8 cellular contexts compared by ENCODE assay signal in genomic region chr19:5131031-5131865, GRCh38.
DNase-seq lines count a peak whose midpoint lies in the region; ATAC-seq lines count a peak whose summit lies in the region.

No MANE protein-coding gene starts in this region.

- no peaks in the 10 kb centered on the region for H3K9me3 Mint-ChIP-seq in activated CD4-positive, alpha-beta memory T cell treated with anti-CD3 and anti-CD28 coated beads for 36 hours
- no peaks in the 10 kb centered on the region for H3K9me3 Mint-ChIP-seq in activated CD4-positive, alpha-beta memory T cell treated with anti-CD3 and anti-CD28 coated beads, Interleukin-2, amount 10 ng/mL, durations not matched to agents 7 days and 5 days
- no peaks in the 10 kb centered on the region for H3K9me3 Mint-ChIP-seq in stimulated activated naive CD8-positive, alpha-beta T cell treated with anti-CD3 and anti-CD28 coated beads, Interleukin-15, amount 100 ng/mL, for 72 hours

- intact Hi-C loops in activated CD4-positive, alpha-beta memory T cell treated with anti-CD3 and anti-CD28 coated beads for 36 hours (cut with micrococcal nuclease), result no loop called here

- ATAC-seq in HG02981 (IDR thresholded peaks at IDR 0.05; ENCODE audit: unreplicated experiment), result peak; percentile 31
- ATAC-seq in stimulated activated naive CD8-positive, alpha-beta T cell treated with anti-CD3 and anti-CD28 coated beads, Interleukin-15, amount 100 ng/mL, for 72 hours, result peak; percentile 39

- CTCF ChIA-PET in activated CD4-positive, alpha-beta memory T cell treated with anti-CD3 and anti-CD28 coated beads for 36 hours (lab: Charles Lee), result no interaction called here
- CTCF ChIA-PET in activated CD4-positive, alpha-beta memory T cell treated with anti-CD3 and anti-CD28 coated beads, Interleukin-2, amount 10 ng/mL, durations not matched to agents 7 days and 5 days (lab: Charles Lee), result no interaction called here

- POLR2A ChIA-PET in activated CD4-positive, alpha-beta memory T cell treated with anti-CD3 and anti-CD28 coated beads for 36 hours (lab: Charles Lee), result no interaction called here
- POLR2A ChIA-PET in activated CD4-positive, alpha-beta memory T cell treated with anti-CD3 and anti-CD28 coated beads, Interleukin-2, amount 10 ng/mL, durations not matched to agents 7 days and 5 days (lab: Charles Lee), result no interaction called here

- DNase-seq in activated CD4-positive, alpha-beta memory T cell treated with anti-CD3 and anti-CD28 coated beads for 36 hours, result no peak
- DNase-seq in activated CD4-positive, alpha-beta memory T cell treated with anti-CD3 and anti-CD28 coated beads, Interleukin-2, amount 10 ng/mL, durations not matched to agents 7 days and 5 days, result no peak
- peak; percentile 53 to 60 for DNase-seq in activated T-cell treated with anti-CD3 and anti-CD28 coated beads, Interleukin-2, amount 50 U/mL, for 48 hours
- DNase-seq in stimulated activated naive CD8-positive, alpha-beta T cell treated with anti-CD3 and anti-CD28 coated beads, Interleukin-15, amount 100 ng/mL, for 72 hours, result peak; percentile 33 to 53
- DNase-seq in NCI-H2196 treated with DMSO at 0.1 percent for 48 hours (lab: John Stamatoyannopoulos, UW; ENCODE audit: unreplicated experiment), result no peak
- no peak for DNase-seq in cerebellum (ENCODE audit: low spot score)
- DNase-seq in NCI-H2029 treated with DMSO at 0.1 percent for 48 hours (lab: John Stamatoyannopoulos, UW), result no peak

- peak overlapping the region; percentile 31 for H3K27ac Mint-ChIP-seq in activated CD4-positive, alpha-beta memory T cell treated with anti-CD3 and anti-CD28 coated beads for 36 hours
- H3K27ac Mint-ChIP-seq in activated CD4-positive, alpha-beta memory T cell treated with anti-CD3 and anti-CD28 coated beads, Interleukin-2, amount 10 ng/mL, durations not matched to agents 7 days and 5 days, result no peak overlapping the region
- peak overlapping the region; percentile 95 to 97 for H3K27ac Mint-ChIP-seq in stimulated activated naive CD8-positive, alpha-beta T cell treated with anti-CD3 and anti-CD28 coated beads, Interleukin-15, amount 100 ng/mL, for 72 hours

- H3K4me3 Mint-ChIP-seq in activated CD4-positive, alpha-beta memory T cell treated with anti-CD3 and anti-CD28 coated beads for 36 hours, result no peak overlapping the region
- no peak overlapping the region for H3K4me3 Mint-ChIP-seq in activated CD4-positive, alpha-beta memory T cell treated with anti-CD3 and anti-CD28 coated beads, Interleukin-2, amount 10 ng/mL, durations not matched to agents 7 days and 5 days
- peak overlapping the region; percentile 84 to 97 for H3K4me3 Mint-ChIP-seq in stimulated activated naive CD8-positive, alpha-beta T cell treated with anti-CD3 and anti-CD28 coated beads, Interleukin-15, amount 100 ng/mL, for 72 hours

- peaks cover 7% of the 10 kb centered on the region for H3K36me3 Mint-ChIP-seq in activated CD4-positive, alpha-beta memory T cell treated with anti-CD3 and anti-CD28 coated beads for 36 hours
- H3K36me3 Mint-ChIP-seq in activated CD4-positive, alpha-beta memory T cell treated with anti-CD3 and anti-CD28 coated beads, Interleukin-2, amount 10 ng/mL, durations not matched to agents 7 days and 5 days (ENCODE audit: low read depth), result no peaks in the 10 kb centered on the region

- no peaks in the 10 kb centered on the region for H3K27me3 Mint-ChIP-seq in activated CD4-positive, alpha-beta memory T cell treated with anti-CD3 and anti-CD28 coated beads for 36 hours
- no peaks in the 10 kb centered on the region for H3K27me3 Mint-ChIP-seq in activated CD4-positive, alpha-beta memory T cell treated with anti-CD3 and anti-CD28 coated beads, Interleukin-2, amount 10 ng/mL, durations not matched to agents 7 days and 5 days
- no peaks in the 10 kb centered on the region for H3K27me3 Mint-ChIP-seq in stimulated activated naive CD8-positive, alpha-beta T cell treated with anti-CD3 and anti-CD28 coated beads, Interleukin-15, amount 100 ng/mL, for 72 hours

- peaks cover 8% of the 10 kb centered on the region for H3K4me1 Mint-ChIP-seq in activated CD4-positive, alpha-beta memory T cell treated with anti-CD3 and anti-CD28 coated beads for 36 hours (ENCODE audit: low read depth)
- peaks cover 7% of the 10 kb centered on the region for H3K4me1 Mint-ChIP-seq in activated CD4-positive, alpha-beta memory T cell treated with anti-CD3 and anti-CD28 coated beads, Interleukin-2, amount 10 ng/mL, durations not matched to agents 7 days and 5 days
- H3K4me1 Mint-ChIP-seq in stimulated activated naive CD8-positive, alpha-beta T cell treated with anti-CD3 and anti-CD28 coated beads, Interleukin-15, amount 100 ng/mL, for 72 hours, result peaks cover 90% of the 10 kb centered on the region

Comparison
In these comparisons a context has a peak if more than half of its experiments do, and no peak if none do; other contexts are left out.
1. DNase-seq: peak in activated T-cell treated with anti-CD3 and anti-CD28 coated beads, Interleukin-2, amount 50 U/mL, for 48 hours (2 of 2) and stimulated activated naive CD8-positive, alpha-beta T cell treated with anti-CD3 and anti-CD28 coated beads, Interleukin-15, amount 100 ng/mL, for 72 hours (2 of 2); none in activated CD4-positive, alpha-beta memory T cell treated with anti-CD3 and anti-CD28 coated beads for 36 hours (single experiment), activated CD4-positive, alpha-beta memory T cell treated with anti-CD3 and anti-CD28 coated beads, Interleukin-2, amount 10 ng/mL, durations not matched to agents 7 days and 5 days (single experiment), NCI-H2196 treated with DMSO at 0.1 percent for 48 hours (single experiment), cerebellum (single experiment) and NCI-H2029 treated with DMSO at 0.1 percent for 48 hours (single experiment).
2. H3K4me3 Mint-ChIP-seq: peak in stimulated activated naive CD8-positive, alpha-beta T cell treated with anti-CD3 and anti-CD28 coated beads, Interleukin-15, amount 100 ng/mL, for 72 hours (2 of 2); none in activated CD4-positive, alpha-beta memory T cell treated with anti-CD3 and anti-CD28 coated beads for 36 hours (single experiment) and activated CD4-positive, alpha-beta memory T cell treated with anti-CD3 and anti-CD28 coated beads, Interleukin-2, amount 10 ng/mL, durations not matched to agents 7 days and 5 days (single experiment).